Comparison of ENCODE assay signal across 17 cellular contexts in the genomic region with DNA sequence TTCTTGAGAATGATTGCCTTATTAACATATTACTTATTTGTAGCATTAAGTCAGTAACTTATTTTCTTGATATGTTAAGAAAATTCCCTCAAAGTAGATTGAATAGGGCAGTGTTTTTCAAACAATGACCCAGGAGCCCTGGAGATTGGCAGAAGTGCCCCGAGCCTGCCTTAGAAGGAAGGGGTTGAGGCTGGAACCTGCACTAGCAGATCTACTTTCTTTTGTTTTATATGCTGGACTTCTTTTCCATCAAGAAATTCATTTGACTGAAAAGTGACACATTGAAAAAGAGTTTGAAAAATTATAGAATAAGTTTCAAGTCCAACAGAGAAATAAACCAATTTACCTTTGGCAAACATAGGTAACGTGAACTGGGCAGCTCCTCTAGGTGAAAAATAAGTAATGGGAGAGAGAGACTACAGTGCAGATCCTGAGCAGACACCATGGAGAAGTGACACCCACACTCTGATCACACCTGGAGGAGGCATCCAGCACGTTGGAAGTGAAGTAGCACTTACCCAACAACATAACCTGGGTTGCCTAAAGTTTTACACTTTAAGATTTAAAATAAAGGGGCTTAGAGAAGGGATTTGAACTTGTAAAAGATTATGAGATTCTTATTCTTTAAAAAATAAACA. TPM values are rescaled to one million over a fixed set of nuclear protein-coding genes. Genes with fewer than 3 reads are reported as not detected.
DNase-seq lines count a peak whose midpoint lies in the region; ATAC-seq, FAIRE-seq and TF ChIP-seq lines count a peak whose summit lies in the region.
"Had no signal": no experiment of that assay in that cellular context is flagged by ENCODE, and none has a peak within 500 bp of the region (broad histone marks: within the 10 kb centered on the region; RNA-seq: fewer than 3 reads in every experiment).

No MANE protein-coding gene starts in this region.

- H3K9me3 ChIP-seq in astrocyte (ENCODE audit: insufficient read depth, low read depth, low read length) = no peaks in the 10 kb centered on the region
- no peaks in the 10 kb centered on the region for H3K9me3 ChIP-seq in tibial artery

- peaks cover 39% of the 10 kb centered on the region for H3K36me3 Mint-ChIP-seq in HFFc6 (ENCODE audit: low read depth)
- H3K36me3 Mint-ChIP-seq in astrocyte (ENCODE audit: low read depth, unreplicated experiment) = peaks cover 13% of the 10 kb centered on the region

- H3K36me3 ChIP-seq in astrocyte (ENCODE audit: insufficient read depth, low read length) (peaks cover 17% of the 10 kb centered on the region), tibial artery (no peaks in the 10 kb centered on the region)
- H3K36me3 ChIP-seq: BLaER1 treated with 17β-estradiol and CSF1 and Interleukin-3, amounts not matched to agents 10 nM and 100 nM had no signal

- H3K4me3 ChIP-seq in astrocyte (ENCODE audit: insufficient read depth, low read depth, low read length) (no peak overlapping the region), tibial artery (no peak overlapping the region)
- H3K4me3 ChIP-seq: BLaER1 treated with 17β-estradiol and CSF1 and Interleukin-3, amounts not matched to agents 10 nM and 100 nM had no signal

- intact Hi-C loops in tibial artery (cut with DNase I; ENCODE audit: low total_unique reads) = no loop called here

- H3K27me3 Mint-ChIP-seq in HFFc6 (ENCODE audit: insufficient read depth) (no peaks in the 10 kb centered on the region), astrocyte (ENCODE audit: low read depth, unreplicated experiment) (no peaks in the 10 kb centered on the region)
- H3K27me3 Mint-ChIP-seq: activated CD4-positive, alpha-beta memory T cell treated with anti-CD3 and anti-CD28 coated beads for 36 hours had no signal

- no peak overlapping the region for H3K4me3 Mint-ChIP-seq in HFFc6
- H3K4me3 Mint-ChIP-seq in astrocyte (ENCODE audit: unreplicated experiment) = peak overlapping the region; percentile 65
- H3K4me3 Mint-ChIP-seq: activated CD4-positive, alpha-beta memory T cell treated with anti-CD3 and anti-CD28 coated beads for 36 hours; T-helper 17 cell had no signal

- FAIRE-seq in astrocyte (lab: Jason Lieb, UNC) = no peak

- H3K4me1 ChIP-seq in astrocyte (ENCODE audit: insufficient read depth, low read length) (peaks cover 45% of the 10 kb centered on the region), tibial artery (peaks cover 0 to 80% (median 21%) of the 10 kb centered on the region in 4 donors)

- H3K9ac ChIP-seq in astrocyte (ENCODE audit: low read length) = peak overlapping the region; percentile 24
- H3K9ac ChIP-seq: BLaER1 treated with 17β-estradiol and CSF1 and Interleukin-3, amounts not matched to agents 10 nM and 100 nM had no signal

- H3K27ac Mint-ChIP-seq in HFFc6 (peak overlapping the region; percentile 87), astrocyte (ENCODE audit: unreplicated experiment) (peak overlapping the region; percentile 97)
- H3K27ac Mint-ChIP-seq: activated CD4-positive, alpha-beta memory T cell treated with anti-CD3 and anti-CD28 coated beads for 36 hours; activated naive CD4-positive, alpha-beta T cell treated with anti-CD3 and anti-CD28 coated beads, Interleukin-2, amount 50 U/mL, for 72 hours; T-helper 17 cell had no signal

- H3K27ac ChIP-seq in astrocyte (ENCODE audit: low read depth, low read length) (peak overlapping the region; percentile 89), tibial artery (peak overlapping the region; percentile 1 to 69)
- H3K27ac ChIP-seq: BLaER1 treated with 17β-estradiol and CSF1 and Interleukin-3, amounts not matched to agents 10 nM and 100 nM had no signal

- peaks cover 90% of the 10 kb centered on the region for H3K79me2 ChIP-seq in astrocyte (ENCODE audit: insufficient read depth, low read length)

- peaks cover 12% of the 10 kb centered on the region for H4K20me1 ChIP-seq in astrocyte (ENCODE audit: insufficient read depth, low read length)
- H4K20me1 ChIP-seq: BLaER1 treated with 17β-estradiol and CSF1 and Interleukin-3, amounts not matched to agents 10 nM and 100 nM had no signal

- ATAC-seq in left lobe of liver (peak; percentile 17), GM21576 (IDR thresholded peaks at IDR 0.05; ENCODE audit: unreplicated experiment) (no peak), HG03139 (IDR thresholded peaks at IDR 0.05; ENCODE audit: unreplicated experiment) (no peak)
- ATAC-seq: activated naive CD4-positive, alpha-beta T cell treated with anti-CD3 and anti-CD28 coated beads, Interleukin-2, amount 50 U/mL, for 72 hours; sciatic nerve; T-helper 17 cell had no signal

- H3K9me3 Mint-ChIP-seq in HFFc6 (no peaks in the 10 kb centered on the region), astrocyte (ENCODE audit: unreplicated experiment) (no peaks in the 10 kb centered on the region)

- TF ChIP-seq CTCF in HFFc6 (IDR thresholded peaks at IDR 0.05) (no peak), astrocyte (IDR thresholded peaks at IDR 0.05; ENCODE audit: insufficient read depth, low read depth, low read length) (no peak), tibial artery (IDR thresholded peaks at IDR 0.05) (no peak)

- no peak for DNase-seq in HFFc6
- no peak for DNase-seq in astrocyte (ENCODE audit: low read depth)
- no peak for DNase-seq in left lobe of liver (ENCODE audit: low spot score)
- no peak for DNase-seq in tibial artery
- DNase-seq in mucosa of gallbladder (ENCODE audit: low spot score) = no peak
- DNase-seq: activated CD4-positive, alpha-beta memory T cell treated with anti-CD3 and anti-CD28 coated beads for 36 hours; activated T-cell treated with anti-CD3 and anti-CD28 coated beads, Interleukin-2, amount 50 U/mL, for 1 hour; H7; Kasumi-1; NCI-H82; nucleus accumbens; T-helper 17 cell had no signal

- peak overlapping the region; percentile 63 for H3K4me2 ChIP-seq in astrocyte (ENCODE audit: low read length)
- H3K4me2 ChIP-seq: BLaER1 treated with 17β-estradiol and CSF1 and Interleukin-3, amounts not matched to agents 10 nM and 100 nM had no signal

- H2AFZ ChIP-seq in astrocyte (ENCODE audit: low read depth, low read length) = no peak overlapping the region

- H3K27me3 ChIP-seq in astrocyte (ENCODE audit: insufficient read depth, low read length) (no peaks in the 10 kb centered on the region), tibial artery (no peaks in the 10 kb centered on the region)
- H3K27me3 ChIP-seq: BLaER1 treated with 17β-estradiol and CSF1 and Interleukin-3, amounts not matched to agents 10 nM and 100 nM had no signal

- H3K4me1 Mint-ChIP-seq in HFFc6 (ENCODE audit: low read depth) = peaks cover 81% of the 10 kb centered on the region
- H3K4me1 Mint-ChIP-seq in astrocyte (ENCODE audit: low read depth, unreplicated experiment) = peaks cover 45% of the 10 kb centered on the region

RNA-seq across cellular contexts. Expression of a gene that starts 18.6 kb away (rescaled TPM):
- 10 to 100 TPM; 33.4 to 40.6 (median 36.1) TPM for total RNA-seq in HFFc6 (2021; fragmentation: NEBNext Ultra II Directional; extraction: Animal tissue kit (Norgen Biotek cat#: 25700))
- total RNA-seq in astrocyte (60.1 and 66.5 TPM in 2 replicates), left lobe of liver (2.2 TPM), mucosa of gallbladder (21.6 TPM)
